ENCODE assay signal across 10 cellular contexts in the genomic region with DNA sequence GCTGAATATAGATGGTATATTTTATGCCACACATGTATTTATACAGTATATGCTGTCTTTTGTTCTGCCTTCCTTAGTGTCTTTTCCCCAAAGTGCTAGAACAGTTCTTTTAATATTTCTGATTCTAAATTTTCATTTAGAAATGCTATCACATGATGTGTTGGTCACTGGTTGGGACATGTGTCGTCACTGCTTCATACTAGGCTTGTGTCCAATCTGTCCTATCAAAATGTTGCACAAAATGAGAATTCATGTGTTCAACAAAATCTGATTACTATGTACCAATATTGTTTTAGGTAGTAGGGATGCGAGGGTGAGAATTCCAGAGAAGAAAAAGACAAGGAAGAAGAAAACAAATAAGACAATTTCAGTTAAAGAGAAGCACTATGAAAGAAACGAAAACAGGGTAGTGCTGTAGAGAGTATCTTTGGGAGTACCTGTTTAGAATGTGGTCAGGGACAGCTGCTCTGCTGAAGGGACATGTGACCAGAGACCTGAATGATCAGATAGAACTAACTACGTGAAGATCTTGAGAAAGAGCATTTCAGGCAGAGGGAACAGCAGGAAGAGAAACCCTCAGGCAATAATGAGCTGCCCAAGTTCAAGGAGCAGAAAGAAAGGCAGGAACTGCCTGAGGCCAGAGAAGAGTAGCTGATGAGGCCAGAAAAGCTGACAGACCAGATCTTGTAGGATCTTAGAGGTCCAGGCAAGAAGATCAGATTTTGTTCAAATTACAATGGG. TPM values are rescaled to one million over a fixed set of nuclear protein-coding genes. Genes with fewer than 3 reads are reported as not detected.
DNase-seq lines count a peak whose midpoint lies in the region; ATAC-seq, FAIRE-seq and TF ChIP-seq lines count a peak whose summit lies in the region.
"Had no signal": no experiment of that assay in that cellular context is flagged by ENCODE, and none has a peak within 500 bp of the region (broad histone marks: within the 10 kb centered on the region; RNA-seq: fewer than 3 reads in every experiment).

No MANE protein-coding gene starts in this region.

- no peak for FAIRE-seq in HepG2 (lab: Jason Lieb, UNC)

- no peak overlapping the region for H4K91ac ChIP-seq in neuronal stem cell (ENCODE audit: low read depth, low read length, poor library complexity)

- H2BK12ac ChIP-seq in neuronal stem cell (ENCODE audit: low read length): no peak overlapping the region

- H2AFZ ChIP-seq in Loucy (ENCODE audit: low read length) (peak overlapping the region; percentile 13; the same call in 1 of the 2 replicates), HepG2 (ENCODE audit: low read length) (no peak overlapping the region), neuronal stem cell (ENCODE audit: low read length) (no peak overlapping the region)

- no peak for TF ChIP-seq RAD21 in HepG2 (CRISPR knock-in tag; IDR thresholded peaks at IDR 0.05)

- H3K79me2 ChIP-seq in Loucy (ENCODE audit: insufficient read depth, low read length): no peaks in the 10 kb centered on the region
- no peaks in the 10 kb centered on the region for H3K79me2 ChIP-seq in HepG2 (ENCODE audit: insufficient read depth, low read length)

- intact Hi-C loops in HepG2 (cut with micrococcal nuclease; ENCODE audit: unreplicated experiment) (loop anchor here (5.0 kb wide), 1 partner anchor 79 kb away; no protein-coding TSS in a partner anchor), Right ventricle myocardium superior (cut with DNase I) (no loop called here)

- DNase-seq in HepG2 (ENCODE audit: low spot score) (no peak), Right ventricle myocardium superior (no peak), NCI-H2081 (lab: John Stamatoyannopoulos, UW) (no peak), globus pallidus (ENCODE audit: low spot score) (no peak), neuronal stem cell (ENCODE audit: low spot score) (no peak)
- DNase-seq: brain microvascular endothelial cell had no signal

- H3K9ac ChIP-seq in Loucy (ENCODE audit: low read depth, low read length, poor library complexity, severe bottlenecking): no peak overlapping the region
- H3K9ac ChIP-seq in HepG2 (ENCODE audit: insufficient read depth, low read depth, low read length): no peak overlapping the region
- H3K9ac ChIP-seq in neuronal stem cell (ENCODE audit: low read depth, low read length, poor library complexity): no peak overlapping the region

- CTCF ChIA-PET in HepG2 (lab: Yijun Ruan, JAX; ENCODE audit: low intra/inter-chr PET ratio, low total read pairs): no interaction called here

- no peaks in the 10 kb centered on the region for H4K20me1 ChIP-seq in Loucy (ENCODE audit: insufficient read depth, low read length, poor library complexity, severe bottlenecking)
- H4K20me1 ChIP-seq in HepG2 (ENCODE audit: insufficient read depth, low read length): no peaks in the 10 kb centered on the region

- no peaks in the 10 kb centered on the region for H3K79me1 ChIP-seq in neuronal stem cell (ENCODE audit: low read depth, low read length)

- H3K36me3 ChIP-seq in Loucy (ENCODE audit: insufficient read depth, low read length) (no peaks in the 10 kb centered on the region), HepG2 (replicated peaks in 1 of 2; ENCODE audit: control insufficient read depth in 1 of 2, insufficient read depth in 2 of 2, low read length in 2 of 2) (no peaks in the 10 kb centered on the region), neuronal stem cell (replicated peaks in 1 of 2; ENCODE audit: control insufficient read depth in 2 of 2, insufficient read depth in 2 of 2, low read length in 2 of 2) (no peaks in the 10 kb centered on the region)
- H3K36me3 ChIP-seq: brain microvascular endothelial cell, prostate gland had no signal

- no peak overlapping the region for H4K8ac ChIP-seq in neuronal stem cell (ENCODE audit: low read depth, low read length)

- POLR2A ChIA-PET in HepG2 (lab: Yijun Ruan, JAX): no interaction called here

- H3K4me3 ChIP-seq in Loucy (ENCODE audit: low read length, poor library complexity, severe bottlenecking): no peak overlapping the region
- no peak overlapping the region for H3K4me3 ChIP-seq in HepG2 (replicated peaks in 1 of 3; ENCODE audit: insufficient read depth in 1 of 3, low read depth in 2 of 3, low read length in 3 of 3)
- no peak overlapping the region for H3K4me3 ChIP-seq in neuronal stem cell (ENCODE audit: low read length in 2 of 2)
- H3K4me3 ChIP-seq: prostate gland had no signal

- TF ChIP-seq POLR2A in HepG2 (IDR thresholded peaks at IDR 0.05; ENCODE audit: insufficient read depth in 1 of 2, low read depth in 2 of 2, low read length in 2 of 2): no peak

- no TSS peak for BruUV-seq in HepG2 (replicated peaks; lab: Mats Ljungman, UMichigan)

- no peak overlapping the region for H2BK5ac ChIP-seq in neuronal stem cell (ENCODE audit: low read length)

- no peak overlapping the region for H3K4me2 ChIP-seq in Loucy (ENCODE audit: low read depth, low read length, poor library complexity, severe bottlenecking)
- no peak overlapping the region for H3K4me2 ChIP-seq in HepG2 (ENCODE audit: low read depth, low read length)
- H3K4me2 ChIP-seq in neuronal stem cell (ENCODE audit: insufficient read depth, low read length, poor library complexity, severe bottlenecking): no peak overlapping the region

- H3K27ac ChIP-seq in HepG2 (ENCODE audit: extremely low read length, insufficient read depth, low read length) (no peak overlapping the region), neuronal stem cell (replicated peaks; ENCODE audit: low read length) (no peak overlapping the region)
- H3K27ac ChIP-seq: brain microvascular endothelial cell, prostate gland had no signal

- H2BK15ac ChIP-seq in neuronal stem cell (ENCODE audit: low read length): no peak overlapping the region

- H3K18ac ChIP-seq in neuronal stem cell (ENCODE audit: low read length): no peak overlapping the region

- no peak overlapping the region for H3K14ac ChIP-seq in neuronal stem cell (ENCODE audit: low read length)

- no peaks in the 10 kb centered on the region for H3K9me2 ChIP-seq in Loucy (replicated peaks; ENCODE audit: low read depth, low read length)

- H2BK120ac ChIP-seq in neuronal stem cell (ENCODE audit: low read depth, low read length): no peak overlapping the region

- TF ChIP-seq EP300 in HepG2 (IDR thresholded peaks at IDR 0.05; ENCODE audit: low read depth in 2 of 2, low read length in 2 of 2) (no peak), HepG2 (CRISPR knock-in tag; IDR thresholded peaks at IDR 0.05; ENCODE audit: borderline replicate concordance) (no peak)

- H3K4me1 ChIP-seq in Loucy (ENCODE audit: insufficient read depth, low read length, poor library complexity, severe bottlenecking) (no peaks in the 10 kb centered on the region), HepG2 (ENCODE audit: insufficient read depth, low read length) (0 out of 2 replicates have a peak, but pooled peaks cover 7% of the 10 kb centered on the region), neuronal stem cell (ENCODE audit: control insufficient read depth in 2 of 2, insufficient read depth in 1 of 2, low read depth in 1 of 2, low read length in 2 of 2) (no peaks in the 10 kb centered on the region)
- H3K4me1 ChIP-seq: prostate gland had no signal

- H3K9me3 ChIP-seq in Loucy (ENCODE audit: insufficient read depth, low read depth, low read length) (no peaks in the 10 kb centered on the region), HepG2 (ENCODE audit: low read length) (no peaks in the 10 kb centered on the region), neuronal stem cell (replicated peaks in 1 of 2; ENCODE audit: control insufficient read depth in 2 of 2, insufficient read depth in 1 of 2, low read depth in 1 of 2, low read length in 2 of 2) (no peaks in the 10 kb centered on the region)
- H3K9me3 ChIP-seq: prostate gland had no signal

- TF ChIP-seq CTCF in Loucy (conservative IDR thresholded peaks at IDR 0.05; ENCODE audit: low read length): no peak
- TF ChIP-seq CTCF in HepG2 (CRISPR knock-in tag; IDR thresholded peaks at IDR 0.05): no peak

- 12% methylated on average over 4 of the region's 4 CpGs for WGBS in HepG2 (ENCODE audit: low lambda C conversion rate)
- no CpG with 5 or more reads among the region's 4 CpGs for WGBS in neuronal stem cell (ENCODE audit: extremely low coverage in 2 of 2, insufficient read length in 2 of 2, insufficient replicate concordance in 1 of 2), 2 donors

- no peaks in the 10 kb centered on the region for H3F3A ChIP-seq in Loucy (ENCODE audit: low read depth)

- no peak overlapping the region for H3K23ac ChIP-seq in neuronal stem cell (ENCODE audit: low read depth, low read length, poor library complexity)

- in situ Hi-C loops in HepG2 (cut with HindIII; ENCODE audit: extremely low pct_ligation_motif_present, low pct_unique_long_range_greater_than_20kb): loop anchor here (5.0 to 25.0 kb wide), 2 partner anchors 304 to 454 kb away; a partner anchor contains a TSS

- H3K4ac ChIP-seq in neuronal stem cell (ENCODE audit: low read length): no peak overlapping the region

- ATAC-seq in GM18517 (IDR thresholded peaks at IDR 0.05; ENCODE audit: unreplicated experiment) (peak; percentile 41), GM21786 (IDR thresholded peaks at IDR 0.05; ENCODE audit: unreplicated experiment) (peak; percentile 48), HepG2 (no peak), Right ventricle myocardium superior (ENCODE audit: poor library complexity) (no peak)

- H2AK5ac ChIP-seq in neuronal stem cell (ENCODE audit: low read depth, low read length): no peak overlapping the region

- H3K27me3 ChIP-seq in Loucy (ENCODE audit: insufficient read depth, low read length, poor library complexity, severe bottlenecking): peaks cover 4% of the 10 kb centered on the region
- no peaks in the 10 kb centered on the region; a peak in 1 of 5 replicates for H3K27me3 ChIP-seq in HepG2 (ENCODE audit: control insufficient read depth in 1 of 2, insufficient read depth in 2 of 2, low read length in 2 of 2)
- H3K27me3 ChIP-seq in neuronal stem cell (ENCODE audit: control insufficient read depth in 3 of 3, insufficient read depth in 3 of 3, low read depth in 1 of 3, low read length in 3 of 3): peaks cover 0 to 23% (median 0%) of the 10 kb centered on the region in 3 experiments

RNA-seq across cellular contexts. Expression of a gene that starts 1.4 kb away (rescaled TPM):
- total RNA-seq in HepG2 (2016; rRNA removed; fragmentation: Illumina TruSeq; extraction: Trizol): not detected in 2 replicates
- total RNA-seq in HepG2 (2016; cell fraction: cytosol; rRNA removed; fragmentation: Illumina TruSeq; extraction: Trizol; ENCODE audit: low read depth): not detected in 2 replicates
- total RNA-seq in HepG2 (2016; cell fraction: insoluble cytoplasmic fraction; rRNA removed; fragmentation: Illumina TruSeq; extraction: Trizol): not detected in 2 replicates
- not detected in 2 replicates for total RNA-seq in HepG2 (2016; cell fraction: membrane; rRNA removed; fragmentation: Illumina TruSeq; extraction: Trizol)
- not detected in 2 replicates for total RNA-seq in HepG2 (2016; cell fraction: nucleus; rRNA removed; fragmentation: Illumina TruSeq; extraction: Trizol)
- polyA plus RNA-seq in HepG2 (2011; rRNA removed): 0.01 TPM in 2 replicates
- polyA plus RNA-seq in HepG2 (2011; cell fraction: cytosol; rRNA removed): 0.12 TPM in 1 of 2 replicates, not detected in the other
- not detected in 2 replicates for polyA plus RNA-seq in HepG2 (2011; cell fraction: nucleus; rRNA removed)
- 0.07 and 0.08 TPM in 2 replicates for polyA plus RNA-seq in HepG2 (2012)
- polyA plus RNA-seq in HepG2 (2016; cell fraction: cytosol; fragmentation: Illumina TruSeq; extraction: Trizol; ENCODE audit: low read depth): not detected in 2 replicates
- not detected in 2 replicates for polyA plus RNA-seq in HepG2 (2016; cell fraction: insoluble cytoplasmic fraction; fragmentation: Illumina TruSeq; extraction: Trizol; ENCODE audit: low read depth)
- polyA plus RNA-seq in HepG2 (2016; cell fraction: membrane; fragmentation: Illumina TruSeq; extraction: Trizol; ENCODE audit: low read depth): not detected in 2 replicates
- polyA plus RNA-seq in HepG2 (2016; cell fraction: nucleus; fragmentation: Illumina TruSeq; extraction: Trizol; ENCODE audit: insufficient read depth, low read depth): not detected in 2 replicates
- polyA minus RNA-seq in HepG2 (2011; rRNA and poly(A)+ RNA removed; ENCODE audit: low replicate concordance): not detected in 2 replicates
- not detected in 2 replicates for polyA minus RNA-seq in HepG2 (2011; cell fraction: cytosol; rRNA and poly(A)+ RNA removed)
- polyA minus RNA-seq in HepG2 (2011; cell fraction: nucleus; rRNA and poly(A)+ RNA removed): not detected in 2 replicates
- total RNA-seq in Right ventricle myocardium superior: 0.56 TPM
- not detected for polyA plus RNA-seq in neuronal stem cell (2013, experiment 1 of 2)
- polyA plus RNA-seq in neuronal stem cell (2013, experiment 2 of 2): not detected

RNA-seq across cellular contexts. Expression of a gene that starts 14.0 kb away (rescaled TPM):
- total RNA-seq in HepG2 (2016; rRNA removed; fragmentation: Illumina TruSeq; extraction: Trizol): 152 and 211 TPM in 2 replicates
- total RNA-seq in HepG2 (2016; cell fraction: cytosol; rRNA removed; fragmentation: Illumina TruSeq; extraction: Trizol; ENCODE audit: low read depth): 15.1 and 15.5 TPM in 2 replicates
- total RNA-seq in HepG2 (2016; cell fraction: insoluble cytoplasmic fraction; rRNA removed; fragmentation: Illumina TruSeq; extraction: Trizol): 152 and 208 TPM in 2 replicates
- 27.7 and 33.8 TPM in 2 replicates for total RNA-seq in HepG2 (2016; cell fraction: membrane; rRNA removed; fragmentation: Illumina TruSeq; extraction: Trizol)
- total RNA-seq in HepG2 (2016; cell fraction: nucleus; rRNA removed; fragmentation: Illumina TruSeq; extraction: Trizol): 70.8 and 71.1 TPM in 2 replicates
- polyA plus RNA-seq in HepG2 (2011; rRNA removed): 31.6 and 39.2 TPM in 2 replicates
- 30.2 and 38.1 TPM in 2 replicates for polyA plus RNA-seq in HepG2 (2011; cell fraction: cytosol; rRNA removed)
- 15.4 and 16.2 TPM in 2 replicates for polyA plus RNA-seq in HepG2 (2011; cell fraction: nucleus; rRNA removed)
- 54.9 and 74.1 TPM in 2 replicates for polyA plus RNA-seq in HepG2 (2012)
- polyA plus RNA-seq in HepG2 (2016; cell fraction: cytosol; fragmentation: Illumina TruSeq; extraction: Trizol; ENCODE audit: low read depth): 12.8 and 13.3 TPM in 2 replicates
- polyA plus RNA-seq in HepG2 (2016; cell fraction: insoluble cytoplasmic fraction; fragmentation: Illumina TruSeq; extraction: Trizol; ENCODE audit: low read depth): 156 and 157 TPM in 2 replicates
- 17.9 and 20.9 TPM in 2 replicates for polyA plus RNA-seq in HepG2 (2016; cell fraction: membrane; fragmentation: Illumina TruSeq; extraction: Trizol; ENCODE audit: low read depth)
- 55.6 and 62.5 TPM in 2 replicates for polyA plus RNA-seq in HepG2 (2016; cell fraction: nucleus; fragmentation: Illumina TruSeq; extraction: Trizol; ENCODE audit: insufficient read depth, low read depth)
- 24.3 and 75.2 TPM in 2 replicates for polyA minus RNA-seq in HepG2 (2011; rRNA and poly(A)+ RNA removed; ENCODE audit: low replicate concordance)
- 32.9 and 37.7 TPM in 2 replicates for polyA minus RNA-seq in HepG2 (2011; cell fraction: cytosol; rRNA and poly(A)+ RNA removed)
- 40.8 and 54.5 TPM in 2 replicates for polyA minus RNA-seq in HepG2 (2011; cell fraction: nucleus; rRNA and poly(A)+ RNA removed)
- 234 TPM for total RNA-seq in Right ventricle myocardium superior
- polyA plus RNA-seq in neuronal stem cell (2013, experiment 1 of 2): 57.8 TPM
- 57.4 TPM for polyA plus RNA-seq in neuronal stem cell (2013, experiment 2 of 2)

Comparison
In these comparisons a context has a peak if more than half of its experiments do, and no peak if none do; other contexts are left out.
1. ATAC-seq: peak in GM18517 (single experiment) and GM21786 (single experiment); none in HepG2 (single experiment) and Right ventricle myocardium superior (single experiment).